16 cellular contexts compared by ENCODE assay signal in genomic region chr9:107307331-107307730, GRCh38. TPM values are rescaled to one million over a fixed set of nuclear protein-coding genes. Genes with fewer than 3 reads are reported as not detected.
DNase-seq lines count a peak whose midpoint lies in the region; ATAC-seq and TF ChIP-seq lines count a peak whose summit lies in the region.
"Had no signal": no experiment of that assay in that cellular context is flagged by ENCODE, and none has a peak within 500 bp of the region (broad histone marks: within the 10 kb centered on the region; RNA-seq: fewer than 3 reads in every experiment).

No MANE protein-coding gene starts in this region.

- H3K27ac Mint-ChIP-seq in CD4-positive, alpha-beta T cell: peak overlapping the region; percentile 13
- H3K27ac Mint-ChIP-seq in chondrocyte (ENCODE audit: unreplicated experiment): peak overlapping the region; percentile 28
- H3K27ac Mint-ChIP-seq in naive thymus-derived CD8-positive, alpha-beta T cell: peak overlapping the region in 7 of 10 donors; percentile 6 to 85 (median 56)
- H3K27ac Mint-ChIP-seq in activated T-helper 1 cell treated with anti-CD3 and anti-CD28 coated beads, Interleukin-12 subunit alpha, Interleukin-12 subunit beta, Interleukin-2, Interleukin-4 antibody, amounts not matched to agents 30 ng/mL and 10 ng/mL and 1 ng/mL, durations not matched to agents 14 hours and 24 hours and 36 hours: no peak overlapping the region

- 36 to 59% methylated on average over 1 of the region's 1 CpG for WGBS in GM23248 (ENCODE audit: low coverage in 1 of 2, low lambda C conversion rate in 2 of 2, missing lambda C conversion rate in 2 of 2), 2 experiments

- POLR2A ChIA-PET in CD4-positive, alpha-beta T cell (lab: Charles Lee): interaction anchor here (2.8 kb wide), 1 partner anchor 24 kb away, joined by 9 read pairs; the partner anchor contains the start of gene RAD23B
- POLR2A ChIA-PET in naive thymus-derived CD8-positive, alpha-beta T cell (lab: Charles Lee): no interaction called here

- DNase-seq in CD4-positive, alpha-beta T cell: no peak
- peak; percentile 35 for DNase-seq in GM23248
- DNase-seq in chondrocyte (ENCODE audit: low spot score): no peak
- DNase-seq in naive thymus-derived CD8-positive, alpha-beta T cell: no peak
- no peak for DNase-seq in iPS-NIHi7 (ENCODE audit: extremely low spot score)
- no peak for DNase-seq in activated T-helper 1 cell treated with anti-CD3 and anti-CD28 coated beads, Interleukin-12 subunit alpha, Interleukin-12 subunit beta, Interleukin-2, Interleukin-4 antibody, amounts not matched to agents 30 ng/mL and 10 ng/mL and 1 ng/mL, durations not matched to agents 14 hours and 24 hours and 36 hours (ENCODE audit: low spot score)
- DNase-seq: DMS53, MG63, NCI-H1092, NCI-H2081 treated with DMSO at 0.1 percent for 48 hours, NCI-H510A treated with DMSO at 0.1 percent for 48 hours, PC-9, SJCRH30 had no signal

- CTCF ChIA-PET in CD4-positive, alpha-beta T cell (lab: Charles Lee): no interaction called here

- intact Hi-C loops in CD4-positive, alpha-beta T cell (cut with DNase I, micrococcal nuclease): loop anchor here in 1 of 2 experiments (5.0 kb wide), 1 partner anchor 35 kb away; no protein-coding TSS in a partner anchor
- intact Hi-C loops in activated T-helper 1 cell treated with anti-CD3 and anti-CD28 coated beads, Interleukin-12 subunit alpha, Interleukin-12 subunit beta, Interleukin-2, Interleukin-4 antibody, amounts not matched to agents 30 ng/mL and 10 ng/mL and 1 ng/mL, durations not matched to agents 14 hours and 24 hours and 36 hours (cut with micrococcal nuclease): no loop called here

- no peak overlapping the region for H3K9ac ChIP-seq in GM23248

- no peaks in the 10 kb centered on the region for H3K27me3 Mint-ChIP-seq in CD4-positive, alpha-beta T cell
- H3K27me3 Mint-ChIP-seq in chondrocyte (ENCODE audit: low read depth): no peaks in the 10 kb centered on the region
- no peaks in the 10 kb centered on the region for H3K27me3 Mint-ChIP-seq in naive thymus-derived CD8-positive, alpha-beta T cell
- no peaks in the 10 kb centered on the region for H3K27me3 Mint-ChIP-seq in activated T-helper 1 cell treated with anti-CD3 and anti-CD28 coated beads, Interleukin-12 subunit alpha, Interleukin-12 subunit beta, Interleukin-2, Interleukin-4 antibody, amounts not matched to agents 30 ng/mL and 10 ng/mL and 1 ng/mL, durations not matched to agents 14 hours and 24 hours and 36 hours (ENCODE audit: insufficient read depth)

- in situ Hi-C loops in GM23248 (cut with MboI): no loop called here

- H3K4me3 ChIP-seq in GM23248: no peak overlapping the region
- H3K4me3 ChIP-seq: MG63, PC-9, SJCRH30 had no signal

- peaks cover 25% of the 10 kb centered on the region; the same call in 1 of the 2 replicates for H4K20me1 ChIP-seq in GM23248 (ENCODE audit: insufficient read depth)

- H3K27ac ChIP-seq in CD4-positive, alpha-beta T cell (ENCODE audit: low read depth, low read length): no peak overlapping the region
- H3K27ac ChIP-seq in GM23248: no peak overlapping the region
- H3K27ac ChIP-seq: C4-2B, PC-9, SJCRH30 had no signal

- H3K36me3 Mint-ChIP-seq in CD4-positive, alpha-beta T cell (ENCODE audit: low read depth): peaks cover 77% of the 10 kb centered on the region
- peaks cover 29% of the 10 kb centered on the region for H3K36me3 Mint-ChIP-seq in chondrocyte (ENCODE audit: low read depth)
- peaks cover 6 to 80% (median 31%) of the 10 kb centered on the region in 3 donors for H3K36me3 Mint-ChIP-seq in naive thymus-derived CD8-positive, alpha-beta T cell
- peaks cover 45% of the 10 kb centered on the region for H3K36me3 Mint-ChIP-seq in activated T-helper 1 cell treated with anti-CD3 and anti-CD28 coated beads, Interleukin-12 subunit alpha, Interleukin-12 subunit beta, Interleukin-2, Interleukin-4 antibody, amounts not matched to agents 30 ng/mL and 10 ng/mL and 1 ng/mL, durations not matched to agents 14 hours and 24 hours and 36 hours (ENCODE audit: low read depth)

- no peaks in the 10 kb centered on the region for H3K4me1 ChIP-seq in GM23248 (ENCODE audit: insufficient read depth)

- peaks cover 22% of the 10 kb centered on the region for H3F3A ChIP-seq in GM23248 (ENCODE audit: insufficient read depth)

- no peaks in the 10 kb centered on the region for H3K9me3 ChIP-seq in CD4-positive, alpha-beta T cell (ENCODE audit: control insufficient read depth, low read length)
- no peaks in the 10 kb centered on the region for H3K9me3 ChIP-seq in GM23248 (ENCODE audit: low read depth)
- H3K9me3 ChIP-seq: MG63, SJCRH30 had no signal

- no peaks in the 10 kb centered on the region for H3K9me2 ChIP-seq in GM23248 (ENCODE audit: insufficient read depth)

- no peak for TF ChIP-seq CTCF in CD4-positive, alpha-beta T cell (IDR thresholded peaks at IDR 0.05)
- no peak for TF ChIP-seq CTCF in chondrocyte (IDR thresholded peaks at IDR 0.05)

- no peaks in the 10 kb centered on the region for H3K9me3 Mint-ChIP-seq in CD4-positive, alpha-beta T cell
- no peaks in the 10 kb centered on the region for H3K9me3 Mint-ChIP-seq in chondrocyte (ENCODE audit: low read depth)
- H3K9me3 Mint-ChIP-seq in naive thymus-derived CD8-positive, alpha-beta T cell: no peaks in the 10 kb centered on the region
- no peaks in the 10 kb centered on the region for H3K9me3 Mint-ChIP-seq in activated T-helper 1 cell treated with anti-CD3 and anti-CD28 coated beads, Interleukin-12 subunit alpha, Interleukin-12 subunit beta, Interleukin-2, Interleukin-4 antibody, amounts not matched to agents 30 ng/mL and 10 ng/mL and 1 ng/mL, durations not matched to agents 14 hours and 24 hours and 36 hours

- peaks cover 69% of the 10 kb centered on the region for H3K4me1 Mint-ChIP-seq in CD4-positive, alpha-beta T cell (ENCODE audit: low read depth)
- H3K4me1 Mint-ChIP-seq in chondrocyte (ENCODE audit: low read depth): peaks cover 27% of the 10 kb centered on the region
- peaks cover 28 to 60% (median 53%) of the 10 kb centered on the region in 4 donors for H3K4me1 Mint-ChIP-seq in naive thymus-derived CD8-positive, alpha-beta T cell
- H3K4me1 Mint-ChIP-seq in activated T-helper 1 cell treated with anti-CD3 and anti-CD28 coated beads, Interleukin-12 subunit alpha, Interleukin-12 subunit beta, Interleukin-2, Interleukin-4 antibody, amounts not matched to agents 30 ng/mL and 10 ng/mL and 1 ng/mL, durations not matched to agents 14 hours and 24 hours and 36 hours (ENCODE audit: low read depth): peaks cover 48% of the 10 kb centered on the region

- peaks cover 100% of the 10 kb centered on the region for H3K79me2 ChIP-seq in GM23248 (ENCODE audit: insufficient read depth)

- ATAC-seq in CD4-positive, alpha-beta T cell (ENCODE audit: poor library complexity): no peak
- no peak for ATAC-seq in naive thymus-derived CD8-positive, alpha-beta T cell
- ATAC-seq in HG02970 (IDR thresholded peaks at IDR 0.05; ENCODE audit: low FRiP score, unreplicated experiment) (no peak), GM21423 (IDR thresholded peaks at IDR 0.05; ENCODE audit: unreplicated experiment) (no peak)

- H3K4me2 ChIP-seq in GM23248 (ENCODE audit: unreplicated experiment): no peak overlapping the region
- H3K4me2 ChIP-seq: PC-9 had no signal

- H3K4me3 Mint-ChIP-seq in CD4-positive, alpha-beta T cell: no peak overlapping the region
- H3K4me3 Mint-ChIP-seq in chondrocyte (ENCODE audit: unreplicated experiment): no peak overlapping the region
- H3K4me3 Mint-ChIP-seq in naive thymus-derived CD8-positive, alpha-beta T cell: peak overlapping the region in 1 of 10 donors; percentile 22
- H3K4me3 Mint-ChIP-seq in activated T-helper 1 cell treated with anti-CD3 and anti-CD28 coated beads, Interleukin-12 subunit alpha, Interleukin-12 subunit beta, Interleukin-2, Interleukin-4 antibody, amounts not matched to agents 30 ng/mL and 10 ng/mL and 1 ng/mL, durations not matched to agents 14 hours and 24 hours and 36 hours: no peak overlapping the region

- H2AFZ ChIP-seq in GM23248: no peak overlapping the region
- H2AFZ ChIP-seq: PC-9 had no signal

- H3K27me3 ChIP-seq in CD4-positive, alpha-beta T cell (ENCODE audit: control insufficient read depth, insufficient read depth, low read length): no peaks in the 10 kb centered on the region
- no peaks in the 10 kb centered on the region for H3K27me3 ChIP-seq in GM23248 (replicated peaks; ENCODE audit: insufficient read depth)
- H3K27me3 ChIP-seq: MG63, SJCRH30 had no signal

- H3K36me3 ChIP-seq in GM23248 (ENCODE audit: low read depth): peaks cover 89% of the 10 kb centered on the region

RNA-seq across cellular contexts. Expression of gene RAD23B, which starts 24.3 kb away (rescaled TPM):
- total RNA-seq in CD4-positive, alpha-beta T cell: 10 to 100 TPM; 63.8 to 68.1 TPM
- total RNA-seq in GM23248 (2014; rRNA removed; shearing (Covaris generic)): 122 and 124 TPM in 2 replicates
- polyA plus RNA-seq in GM23248 (2016; fragmentation: Nextera tagmentation; extraction: Ambion mirVana): 16.8 and 18.9 TPM in 2 replicates
- 114 to 127 TPM (median 124 TPM) in 3 replicates for total RNA-seq in chondrocyte
- total RNA-seq in naive thymus-derived CD8-positive, alpha-beta T cell: 10 to 100 TPM; 48.1 to 62.5 TPM
- 10 to 100 TPM in 2 of 3 donors, 1 to 10 TPM in 1; 6.9 to 17.9 (median 14.4) TPM for polyA plus RNA-seq in naive thymus-derived CD8-positive, alpha-beta T cell
- total RNA-seq in activated T-helper 1 cell treated with anti-CD3 and anti-CD28 coated beads, Interleukin-12 subunit alpha, Interleukin-12 subunit beta, Interleukin-2, Interleukin-4 antibody, amounts not matched to agents 30 ng/mL and 10 ng/mL and 1 ng/mL, durations not matched to agents 14 hours and 24 hours and 36 hours: 138 and 153 TPM in 2 replicates
